Comparison of ENCODE assay signal across 1 cellular context in genomic region chr2:100817388-100817985, GRCh38.
TF ChIP-seq lines count a peak whose summit lies in the region.

No MANE protein-coding gene starts in this region.

TF ChIP-seq in IMR-90, 13 proteins besides CTCF, POLR2A, EP300 and RAD21:
- no peak for TF ChIP-seq FOS (IDR thresholded peaks at IDR 0.05; ENCODE audit: low read depth, low read length)
- no peak for TF ChIP-seq CEBPB (IDR thresholded peaks at IDR 0.05; ENCODE audit: low read depth, low read length)
- TF ChIP-seq NFE2L2 (IDR thresholded peaks at IDR 0.05; ENCODE audit: low read depth, low read length): no peak
- no peak for TF ChIP-seq SMC3 (IDR thresholded peaks at IDR 0.05; ENCODE audit: low read depth, low read length)
- TF ChIP-seq MXI1 (IDR thresholded peaks at IDR 0.05; ENCODE audit: borderline replicate concordance, low read depth, low read length): no peak
- TF ChIP-seq USF2 (IDR thresholded peaks at IDR 0.05; ENCODE audit: low read depth, low read length): no peak
- no peak for TF ChIP-seq RFX5 (IDR thresholded peaks at IDR 0.05; ENCODE audit: low read depth, low read length)
